20 cellular contexts compared by ENCODE assay signal in genomic region chr2:60070851-60071250, GRCh38.
"Had no signal": no experiment of that assay in that cellular context is flagged by ENCODE, and none has a peak within 500 bp of the region (broad histone marks: within the 10 kb centered on the region; RNA-seq: fewer than 3 reads in every experiment).

No MANE protein-coding gene starts in this region.

- H3K9me3 Mint-ChIP-seq: dendritic cell treated with granulocyte-macrophage colony-stimulating factor and Interleukin-4, amounts not matched to agents 40 ng/mL and 50 ng/mL, for 4 days; mesothelial cell of epicardium; stimulated activated memory B cell treated with anti-CD40 and anti-IgM and Interleukin-4, amounts not matched to agents 10 μg/mL and 1 μg/mL and 100 μg/mL, for 72 hours; stimulated activated naive CD8-positive, alpha-beta T cell treated with anti-CD3 and anti-CD28 coated beads, Interleukin-15, Interleukin-2, amounts not matched to agents 100 ng/mL and 50 ng/mL, for 24 hours had no signal

- H3K27me3 Mint-ChIP-seq: dendritic cell treated with granulocyte-macrophage colony-stimulating factor and Interleukin-4, amounts not matched to agents 40 ng/mL and 50 ng/mL, for 4 days; stimulated activated naive CD8-positive, alpha-beta T cell treated with anti-CD3 and anti-CD28 coated beads, Interleukin-15, Interleukin-2, amounts not matched to agents 100 ng/mL and 50 ng/mL, for 24 hours had no signal

- H3K27ac Mint-ChIP-seq: dendritic cell treated with granulocyte-macrophage colony-stimulating factor and Interleukin-4, amounts not matched to agents 40 ng/mL and 50 ng/mL, for 4 days; memory B cell; mesothelial cell of epicardium; natural killer cell treated with Interleukin-12 subunit alpha and Interleukin-12 subunit beta and Interleukin-15 and Interleukin-18, amount 100 ng/mL, for 72 hours; progenitor cell of endocrine pancreas; stimulated activated memory B cell treated with anti-CD40 and anti-IgM and Interleukin-4, amounts not matched to agents 10 μg/mL and 1 μg/mL and 100 μg/mL, for 72 hours; stimulated activated naive CD8-positive, alpha-beta T cell treated with anti-CD3 and anti-CD28 coated beads, Interleukin-15, Interleukin-2, amounts not matched to agents 100 ng/mL and 50 ng/mL, for 24 hours had no signal

- ATAC-seq: gastroesophageal sphincter; lower lobe of right lung; natural killer cell treated with Interleukin-12 subunit alpha and Interleukin-12 subunit beta and Interleukin-15 and Interleukin-18, amount 100 ng/mL, for 72 hours; right cardiac atrium; stimulated activated memory B cell treated with anti-CD40 and anti-IgM and Interleukin-4, amounts not matched to agents 10 μg/mL and 1 μg/mL and 100 μg/mL, for 72 hours; upper lobe of right lung had no signal

- H3K36me3 ChIP-seq: esophagus squamous epithelium, gastroesophageal sphincter, left ventricle myocardium inferior, lower lobe of right lung, pancreas, tibial nerve, upper lobe of right lung, vagina had no signal

- DNase-seq: esophagus squamous epithelium; foreskin fibroblast; glutamatergic neuron; left ventricle myocardium inferior; lower lobe of right lung; pancreas; right cardiac atrium; stimulated activated CD4-positive, alpha-beta T cell treated with anti-CD3 and anti-CD28 coated beads, Interleukin-4, amount 100 ng/mL, for 1 hour; testis; upper lobe of right lung had no signal

- H3K4me3 Mint-ChIP-seq: dendritic cell treated with granulocyte-macrophage colony-stimulating factor and Interleukin-4, amounts not matched to agents 40 ng/mL and 50 ng/mL, for 4 days; memory B cell; mesothelial cell of epicardium; natural killer cell treated with Interleukin-12 subunit alpha and Interleukin-12 subunit beta and Interleukin-15 and Interleukin-18, amount 100 ng/mL, for 72 hours; stimulated activated memory B cell treated with anti-CD40 and anti-IgM and Interleukin-4, amounts not matched to agents 10 μg/mL and 1 μg/mL and 100 μg/mL, for 72 hours; stimulated activated naive CD8-positive, alpha-beta T cell treated with anti-CD3 and anti-CD28 coated beads, Interleukin-15, Interleukin-2, amounts not matched to agents 100 ng/mL and 50 ng/mL, for 24 hours had no signal

- H3K36me3 Mint-ChIP-seq: memory B cell; mesothelial cell of epicardium; natural killer cell treated with Interleukin-12 subunit alpha and Interleukin-12 subunit beta and Interleukin-15 and Interleukin-18, amount 100 ng/mL, for 72 hours; stimulated activated memory B cell treated with anti-CD40 and anti-IgM and Interleukin-4, amounts not matched to agents 10 μg/mL and 1 μg/mL and 100 μg/mL, for 72 hours had no signal

- H3K27ac ChIP-seq: esophagus squamous epithelium, gastroesophageal sphincter, left ventricle myocardium inferior, lower lobe of right lung, pancreas, testis, tibial nerve, upper lobe of right lung, vagina had no signal

- H3K9me3 ChIP-seq: esophagus squamous epithelium, gastroesophageal sphincter, left ventricle myocardium inferior, lower lobe of right lung, pancreas, testis, tibial nerve, upper lobe of right lung, vagina had no signal

- H3K4me1 ChIP-seq: gastroesophageal sphincter, lower lobe of right lung, pancreas, testis, tibial nerve, upper lobe of right lung, vagina had no signal

- H3K4me3 ChIP-seq: esophagus squamous epithelium, gastroesophageal sphincter, left ventricle myocardium inferior, lower lobe of right lung, pancreas, testis, tibial nerve, upper lobe of right lung, vagina had no signal

- H3K27me3 ChIP-seq: pancreas, testis, tibial nerve, vagina had no signal
